11 cellular contexts compared by ENCODE assay signal in the genomic region with DNA sequence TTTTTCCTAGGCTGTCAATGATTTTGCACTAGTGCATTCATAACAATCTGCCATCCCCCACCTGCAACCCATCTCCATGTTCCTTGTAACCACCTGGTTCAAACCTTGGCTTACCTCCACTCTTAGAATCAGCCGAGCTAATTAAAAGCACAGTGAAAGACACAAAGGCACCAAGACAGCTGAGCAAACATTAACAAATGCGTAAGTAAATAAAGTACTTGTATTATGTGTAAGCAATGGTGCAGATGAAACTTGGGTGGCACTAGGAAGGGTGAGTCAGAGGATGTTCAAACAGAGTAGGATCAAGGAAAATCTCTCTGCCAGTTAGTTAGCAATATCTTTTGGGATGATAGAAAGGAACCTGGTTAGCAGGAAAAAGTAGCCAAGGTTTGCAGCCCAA. TPM values are rescaled to one million over a fixed set of nuclear protein-coding genes. Genes with fewer than 3 reads are reported as not detected.
DNase-seq lines count a peak whose midpoint lies in the region; ATAC-seq and TF ChIP-seq lines count a peak whose summit lies in the region.
"Had no signal": no experiment of that assay in that cellular context is flagged by ENCODE, and none has a peak within 500 bp of the region (broad histone marks: within the 10 kb centered on the region; RNA-seq: fewer than 3 reads in every experiment).

No MANE protein-coding gene starts in this region.

- DNase-seq in HT1080 (ENCODE audit: low read depth): peak; percentile 81
- DNase-seq in NCI-H2171 treated with DMSO at 0.1 percent for 48 hours (lab: John Stamatoyannopoulos, UW): peak; percentile 96
- DNase-seq in astrocyte of the spinal cord (ENCODE audit: low read depth, low spot score): peak; percentile 24
- no peak for DNase-seq in progenitor cell of endocrine pancreas (ENCODE audit: low spot score, unreplicated experiment)
- DNase-seq in mesothelial cell of epicardium (ENCODE audit: low spot score in 2 of 2, unreplicated experiment in 2 of 2): no peak
- DNase-seq: stimulated activated naive B cell treated with anti-CD40 and anti-IgM and Interleukin-4, amounts not matched to agents 10 μg/mL and 1 μg/mL and 100 μg/mL, for 72 hours had no signal

- H3K4me3 ChIP-seq in astrocyte of the spinal cord (ENCODE audit: low read depth, low read length): no peak overlapping the region
- H3K4me3 ChIP-seq: right atrium auricular region had no signal

- H3K4me3 Mint-ChIP-seq in progenitor cell of endocrine pancreas (ENCODE audit: low read depth) (peak overlapping the region; percentile 5), mesothelial cell of epicardium (no peak overlapping the region)
- H3K4me3 Mint-ChIP-seq: dendritic cell treated with granulocyte-macrophage colony-stimulating factor and Interleukin-4, amounts not matched to agents 40 ng/mL and 50 ng/mL, for 4 days; stimulated activated naive B cell treated with anti-CD40 and anti-IgM and Interleukin-4, amounts not matched to agents 10 μg/mL and 1 μg/mL and 100 μg/mL, for 72 hours had no signal

- H3K4me1 Mint-ChIP-seq in progenitor cell of endocrine pancreas (ENCODE audit: low read depth): peaks cover 44% of the 10 kb centered on the region
- peaks cover 21% of the 10 kb centered on the region for H3K4me1 Mint-ChIP-seq in mesothelial cell of epicardium

- no peaks in the 10 kb centered on the region for H3K27me3 Mint-ChIP-seq in progenitor cell of endocrine pancreas
- H3K27me3 Mint-ChIP-seq in mesothelial cell of epicardium (ENCODE audit: low read depth): no peaks in the 10 kb centered on the region

- H3K36me3 Mint-ChIP-seq in progenitor cell of endocrine pancreas (ENCODE audit: insufficient read depth) (no peaks in the 10 kb centered on the region), mesothelial cell of epicardium (no peaks in the 10 kb centered on the region)

- in situ Hi-C loops in astrocyte of the spinal cord (cut with HindIII; ENCODE audit: low sequenced_read_pairs): no loop called here

- H3K27ac Mint-ChIP-seq in progenitor cell of endocrine pancreas (peak overlapping the region; percentile 65), mesothelial cell of epicardium (no peak overlapping the region)
- H3K27ac Mint-ChIP-seq: dendritic cell treated with granulocyte-macrophage colony-stimulating factor and Interleukin-4, amounts not matched to agents 40 ng/mL and 50 ng/mL, for 4 days; stimulated activated naive B cell treated with anti-CD40 and anti-IgM and Interleukin-4, amounts not matched to agents 10 μg/mL and 1 μg/mL and 100 μg/mL, for 72 hours had no signal

- ATAC-seq in HG02970 (IDR thresholded peaks at IDR 0.05; ENCODE audit: low FRiP score, unreplicated experiment): no peak
- no peak for ATAC-seq in HG02571 (IDR thresholded peaks at IDR 0.05; ENCODE audit: unreplicated experiment)
- no peak for ATAC-seq in HG03460 (IDR thresholded peaks at IDR 0.05; ENCODE audit: unreplicated experiment)
- ATAC-seq: stimulated activated naive B cell treated with anti-CD40 and anti-IgM and Interleukin-4, amounts not matched to agents 10 μg/mL and 1 μg/mL and 100 μg/mL, for 72 hours had no signal

- H3K9me3 Mint-ChIP-seq in progenitor cell of endocrine pancreas (ENCODE audit: low read depth) (no peaks in the 10 kb centered on the region), mesothelial cell of epicardium (no peaks in the 10 kb centered on the region)
- H3K9me3 Mint-ChIP-seq: dendritic cell treated with granulocyte-macrophage colony-stimulating factor and Interleukin-4, amounts not matched to agents 40 ng/mL and 50 ng/mL, for 4 days; stimulated activated naive B cell treated with anti-CD40 and anti-IgM and Interleukin-4, amounts not matched to agents 10 μg/mL and 1 μg/mL and 100 μg/mL, for 72 hours had no signal

- TF ChIP-seq CTCF in astrocyte of the spinal cord (IDR thresholded peaks at IDR 0.05; ENCODE audit: low read depth, low read length): no peak
- no peak for TF ChIP-seq CTCF in progenitor cell of endocrine pancreas (IDR thresholded peaks at IDR 0.05; ENCODE audit: unreplicated experiment)
- no peak for TF ChIP-seq CTCF in mesothelial cell of epicardium (IDR thresholded peaks at IDR 0.05; ENCODE audit: unreplicated experiment)

RNA-seq across cellular contexts. Expression of a gene that starts 5.1 kb away (rescaled TPM):
- total RNA-seq in HT1080 (2014; rRNA removed; shearing (Covaris generic)): 22.7 and 30.6 TPM in 2 replicates
- 26.9 and 33.3 TPM in 2 replicates for polyA plus RNA-seq in HT1080 (2015; cell fraction: cytosol; rRNA removed)
- polyA plus RNA-seq in HT1080 (2015; cell fraction: nucleus; rRNA removed): 62.9 and 66.2 TPM in 2 replicates
- total RNA-seq in progenitor cell of endocrine pancreas: 63.0 and 64.4 TPM in 2 replicates
- 79.7 to 82.2 TPM (median 81.6 TPM) in 3 replicates for total RNA-seq in mesothelial cell of epicardium

RNA-seq across cellular contexts. Expression of a gene that starts 40.5 kb away (rescaled TPM):
- 0.33 and 0.61 TPM in 2 replicates for total RNA-seq in HT1080 (2014; rRNA removed; shearing (Covaris generic))
- 0.27 and 0.92 TPM in 2 replicates for polyA plus RNA-seq in HT1080 (2015; cell fraction: cytosol; rRNA removed)
- polyA plus RNA-seq in HT1080 (2015; cell fraction: nucleus; rRNA removed): 0.23 and 0.35 TPM in 2 replicates
- total RNA-seq in progenitor cell of endocrine pancreas: 3.5 and 3.9 TPM in 2 replicates
- total RNA-seq in mesothelial cell of epicardium: 0.20 to 0.31 TPM (median 0.20 TPM) in 3 replicates

Comparison
In these comparisons a context has a peak if more than half of its experiments do, and no peak if none do; other contexts are left out.
1. DNase-seq: peak in HT1080 (single experiment), NCI-H2171 treated with DMSO at 0.1 percent for 48 hours (single experiment) and astrocyte of the spinal cord (single experiment); none in progenitor cell of endocrine pancreas (single experiment) and mesothelial cell of epicardium (0 of 2).